1 cellular context compared by ENCODE assay signal in the genomic region with DNA sequence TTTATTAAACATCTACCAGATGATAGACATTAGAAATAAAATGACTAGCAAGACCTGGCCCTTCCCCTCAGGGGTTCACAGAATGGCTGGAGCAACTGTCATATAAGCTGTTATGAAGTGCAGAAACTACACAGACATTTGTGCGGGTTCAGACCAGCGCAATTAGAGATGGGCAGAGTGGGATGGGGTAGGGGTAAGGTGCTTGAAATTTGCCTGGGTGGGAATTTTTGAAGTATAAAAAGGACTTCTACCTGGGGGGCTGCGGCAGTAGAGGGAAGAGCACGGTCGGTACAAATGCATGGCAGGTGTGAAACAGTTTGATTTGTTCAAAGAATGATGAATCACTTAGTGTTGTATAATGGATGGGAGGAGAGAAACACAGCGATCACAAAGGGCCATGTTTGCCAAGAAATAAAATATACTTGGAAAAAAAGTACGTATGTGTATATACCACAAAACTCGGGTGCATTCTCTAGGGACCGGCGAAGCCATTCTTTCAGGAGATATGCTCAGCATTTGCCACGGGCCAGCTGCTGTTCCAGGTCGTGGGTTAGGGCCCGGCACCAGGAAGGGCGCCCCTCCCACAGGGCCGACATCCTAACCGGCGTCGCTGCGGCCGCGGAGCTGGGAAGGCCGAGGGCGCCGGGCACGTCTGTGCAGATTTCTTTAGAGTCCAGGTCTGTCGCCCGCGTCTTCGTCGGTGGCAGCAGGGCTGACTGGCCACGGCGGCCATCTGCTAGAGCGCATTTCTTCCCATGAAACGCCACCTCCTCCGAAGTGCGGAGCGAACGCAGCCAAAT.
TF ChIP-seq lines count a peak whose summit lies in the region.

No MANE protein-coding gene starts in this region.

TF ChIP-seq in HEK293, 187 proteins besides CTCF, POLR2A, EP300 and RAD21 (continued from another document):
- TF ChIP-seq, protein P1, sequence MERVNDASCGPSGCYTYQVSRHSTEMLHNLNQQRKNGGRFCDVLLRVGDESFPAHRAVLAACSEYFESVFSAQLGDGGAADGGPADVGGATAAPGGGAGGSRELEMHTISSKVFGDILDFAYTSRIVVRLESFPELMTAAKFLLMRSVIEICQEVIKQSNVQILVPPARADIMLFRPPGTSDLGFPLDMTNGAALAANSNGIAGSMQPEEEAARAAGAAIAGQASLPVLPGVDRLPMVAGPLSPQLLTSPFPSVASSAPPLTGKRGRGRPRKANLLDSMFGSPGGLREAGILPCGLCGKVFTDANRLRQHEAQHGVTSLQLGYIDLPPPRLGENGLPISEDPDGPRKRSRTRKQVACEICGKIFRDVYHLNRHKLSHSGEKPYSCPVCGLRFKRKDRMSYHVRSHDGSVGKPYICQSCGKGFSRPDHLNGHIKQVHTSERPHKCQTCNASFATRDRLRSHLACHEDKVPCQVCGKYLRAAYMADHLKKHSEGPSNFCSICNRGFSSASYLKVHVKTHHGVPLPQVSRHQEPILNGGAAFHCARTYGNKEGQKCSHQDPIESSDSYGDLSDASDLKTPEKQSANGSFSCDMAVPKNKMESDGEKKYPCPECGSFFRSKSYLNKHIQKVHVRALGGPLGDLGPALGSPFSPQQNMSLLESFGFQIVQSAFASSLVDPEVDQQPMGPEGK (tag by site-specific recombination; IDR thresholded peaks at IDR 0.05): no peak
- peak; percentile 37; the same call in 1 of the 2 replicates for TF ChIP-seq ZBTB48 (tag by site-specific recombination; IDR thresholded peaks at IDR 0.05)
- TF ChIP-seq, protein P2, sequence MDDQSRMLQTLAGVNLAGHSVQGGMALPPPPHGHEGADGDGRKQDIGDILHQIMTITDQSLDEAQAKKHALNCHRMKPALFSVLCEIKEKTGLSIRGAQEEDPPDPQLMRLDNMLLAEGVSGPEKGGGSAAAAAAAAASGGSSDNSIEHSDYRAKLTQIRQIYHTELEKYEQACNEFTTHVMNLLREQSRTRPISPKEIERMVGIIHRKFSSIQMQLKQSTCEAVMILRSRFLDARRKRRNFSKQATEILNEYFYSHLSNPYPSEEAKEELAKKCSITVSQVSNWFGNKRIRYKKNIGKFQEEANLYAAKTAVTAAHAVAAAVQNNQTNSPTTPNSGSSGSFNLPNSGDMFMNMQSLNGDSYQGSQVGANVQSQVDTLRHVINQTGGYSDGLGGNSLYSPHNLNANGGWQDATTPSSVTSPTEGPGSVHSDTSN (CRISPR knock-in tag; IDR thresholded peaks at IDR 0.05): 0 out of 2 replicates have a peak, but pooled peaks have one; percentile 15
- no peak for TF ChIP-seq ZNF837 (tag by site-specific recombination; IDR thresholded peaks at IDR 0.05)
- 0 out of 2 replicates have a peak, but pooled peaks have one; percentile 17 for TF ChIP-seq ZNF792 (tag by site-specific recombination; IDR thresholded peaks at IDR 0.05)
- no peak; the same call in none of the 2 replicates for TF ChIP-seq ZNF335 (tag by site-specific recombination; conservative IDR thresholded peaks at IDR 0.05)
- TF ChIP-seq PRDM4 (tag by site-specific recombination; IDR thresholded peaks at IDR 0.05): no peak
- TF ChIP-seq, protein P3, sequence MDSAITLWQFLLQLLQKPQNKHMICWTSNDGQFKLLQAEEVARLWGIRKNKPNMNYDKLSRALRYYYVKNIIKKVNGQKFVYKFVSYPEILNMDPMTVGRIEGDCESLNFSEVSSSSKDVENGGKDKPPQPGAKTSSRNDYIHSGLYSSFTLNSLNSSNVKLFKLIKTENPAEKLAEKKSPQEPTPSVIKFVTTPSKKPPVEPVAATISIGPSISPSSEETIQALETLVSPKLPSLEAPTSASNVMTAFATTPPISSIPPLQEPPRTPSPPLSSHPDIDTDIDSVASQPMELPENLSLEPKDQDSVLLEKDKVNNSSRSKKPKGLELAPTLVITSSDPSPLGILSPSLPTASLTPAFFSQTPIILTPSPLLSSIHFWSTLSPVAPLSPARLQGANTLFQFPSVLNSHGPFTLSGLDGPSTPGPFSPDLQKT (IDR thresholded peaks at IDR 0.05; ENCODE audit: borderline replicate concordance, low read depth, low read length): no peak
- TF ChIP-seq WT1 (tag by site-specific recombination; IDR thresholded peaks at IDR 0.05): no peak
- no peak for TF ChIP-seq ZNF555 (tag by site-specific recombination; conservative IDR thresholded peaks at IDR 0.05)
- no peak for TF ChIP-seq HOXD13 (CRISPR knock-in tag; IDR thresholded peaks at IDR 0.05; ENCODE audit: borderline replicate concordance)
- no peak for TF ChIP-seq ZNF37A (tag by site-specific recombination; IDR thresholded peaks at IDR 0.05)
- no peak for TF ChIP-seq ZNF112 (tag by site-specific recombination; IDR thresholded peaks at IDR 0.05)
